Comparison of ENCODE assay signal across 7 cellular contexts in genomic region chr12:54282949-54283593, GRCh38. TPM values are rescaled to one million over a fixed set of nuclear protein-coding genes. Genes with fewer than 3 reads are reported as not detected.
DNase-seq lines count a peak whose midpoint lies in the region; ATAC-seq and TF ChIP-seq lines count a peak whose summit lies in the region.

No MANE protein-coding gene starts in this region.

- H3K4me3 ChIP-seq in GM23248 (peak overlapping the region; percentile 94), RWPE2 (ENCODE audit: severe bottlenecking) (peak overlapping the region; percentile 60), fibroblast of the aortic adventitia (ENCODE audit: low read depth, low read length) (peak overlapping the region; percentile 94)

- peak overlapping the region; percentile 99 for H3K9ac ChIP-seq in GM23248

- no peak for ATAC-seq in RWPE2 (ENCODE audit: low read depth)

- H3K27me3 ChIP-seq in GM23248 (replicated peaks; ENCODE audit: insufficient read depth) (no peaks in the 10 kb centered on the region), RWPE2 (ENCODE audit: insufficient read depth, poor library complexity, severe bottlenecking) (no peaks in the 10 kb centered on the region)

- H3K9me3 ChIP-seq in GM23248 (ENCODE audit: low read depth) = no peaks in the 10 kb centered on the region
- no peaks in the 10 kb centered on the region for H3K9me3 ChIP-seq in RWPE2 (ENCODE audit: severe bottlenecking)

- H4K20me1 ChIP-seq in GM23248 (ENCODE audit: insufficient read depth) = peaks cover 41% of the 10 kb centered on the region

- H3K9me2 ChIP-seq in GM23248 (ENCODE audit: insufficient read depth) = no peaks in the 10 kb centered on the region

- peaks cover 62% of the 10 kb centered on the region for H3K79me2 ChIP-seq in GM23248 (ENCODE audit: insufficient read depth)

- peaks cover 66% of the 10 kb centered on the region for H3K36me3 ChIP-seq in GM23248 (ENCODE audit: low read depth)
- peaks cover 87% of the 10 kb centered on the region for H3K36me3 ChIP-seq in RWPE2 (ENCODE audit: low read depth)

- DNase-seq in GM23248 (no peak), RWPE2 (ENCODE audit: low spot score) (no peak), fibroblast of the aortic adventitia (ENCODE audit: low read depth) (no peak), HT-29 (ENCODE audit: low spot score) (no peak), D341Med (ENCODE audit: low spot score) (no peak)
- peak in 2 of 3 donors; percentile 29 to 31 for DNase-seq in stimulated activated CD4-positive, alpha-beta T cell treated with anti-CD3 and anti-CD28 coated beads, Interleukin-12 subunit alpha, Interleukin-12 subunit beta, amount 100 ng/mL, for 48 hours (ENCODE audit: low read depth in 2 of 3, low spot score in 1 of 3)
- no peak for DNase-seq in NK-92 treated with Interleukin-12 subunit alpha and Interleukin-12 subunit beta, amount 100 ng/mL, for 24 hours (lab: John Stamatoyannopoulos, UW)

- H3F3A ChIP-seq in GM23248 (ENCODE audit: insufficient read depth) = peaks cover 87% of the 10 kb centered on the region

- H2AFZ ChIP-seq in GM23248 = no peak overlapping the region

- H3K27ac ChIP-seq in GM23248 (no peak overlapping the region), RWPE2 (ENCODE audit: poor library complexity, severe bottlenecking) (peak overlapping the region; percentile 86)

- H3K4me1 ChIP-seq in GM23248 (ENCODE audit: insufficient read depth) (peaks cover 22% of the 10 kb centered on the region), RWPE2 (ENCODE audit: insufficient read depth, poor library complexity, severe bottlenecking) (peaks cover 47% of the 10 kb centered on the region)

- in situ Hi-C loops in GM23248 (cut with MboI) = no loop called here

- WGBS in GM23248 (ENCODE audit: low coverage in 1 of 2, low lambda C conversion rate in 2 of 2, missing lambda C conversion rate in 2 of 2), 2 experiments = 41 to 48% methylated on average over 11 of the region's 11 CpGs

- TF ChIP-seq CTCF in RWPE2 (IDR thresholded peaks at IDR 0.05; ENCODE audit: poor library complexity, severe bottlenecking) = no peak
- TF ChIP-seq CTCF in fibroblast of the aortic adventitia (IDR thresholded peaks at IDR 0.05; ENCODE audit: insufficient read depth, low read length) = no peak

- H3K4me2 ChIP-seq in GM23248 (ENCODE audit: unreplicated experiment) = peak overlapping the region; percentile 97

RNA-seq across cellular contexts. Expression of gene HNRNPA1, which starts 2.5 kb away (rescaled TPM):
- 217 and 226 TPM in 2 replicates for total RNA-seq in GM23248 (2014; rRNA removed; shearing (Covaris generic))
- 346 and 351 TPM in 2 replicates for polyA plus RNA-seq in GM23248 (2016; fragmentation: Nextera tagmentation; extraction: Ambion mirVana)
- 435 and 902 TPM in 2 replicates for total RNA-seq in fibroblast of the aortic adventitia (ENCODE audit: low replicate concordance)
- total RNA-seq in HT-29 (2014; rRNA removed; shearing (Covaris generic)) = 283 and 287 TPM in 2 replicates

RNA-seq across cellular contexts. Expression of gene CBX5, which starts 3.1 kb away (rescaled TPM):
- 36.7 and 37.6 TPM in 2 replicates for total RNA-seq in GM23248 (2014; rRNA removed; shearing (Covaris generic))
- 29.6 TPM in 2 replicates for polyA plus RNA-seq in GM23248 (2016; fragmentation: Nextera tagmentation; extraction: Ambion mirVana)
- total RNA-seq in fibroblast of the aortic adventitia (ENCODE audit: low replicate concordance) = 38.3 and 114 TPM in 2 replicates
- total RNA-seq in HT-29 (2014; rRNA removed; shearing (Covaris generic)) = 16.7 and 18.3 TPM in 2 replicates

RNA-seq across cellular contexts. Expression of gene NFE2, which starts 17.7 kb away (rescaled TPM):
- not detected in 2 replicates for total RNA-seq in GM23248 (2014; rRNA removed; shearing (Covaris generic))
- 0.46 TPM in 1 of 2 replicates, not detected in the other for polyA plus RNA-seq in GM23248 (2016; fragmentation: Nextera tagmentation; extraction: Ambion mirVana)
- 1.2 TPM in 1 of 2 replicates, not detected in the other for total RNA-seq in fibroblast of the aortic adventitia (ENCODE audit: low replicate concordance)
- 0.20 TPM in 1 of 2 replicates, not detected in the other for total RNA-seq in HT-29 (2014; rRNA removed; shearing (Covaris generic))

RNA-seq across cellular contexts. Expression of gene COPZ1, which starts 41.9 kb away (rescaled TPM):
- total RNA-seq in GM23248 (2014; rRNA removed; shearing (Covaris generic)) = 149 and 204 TPM in 2 replicates
- polyA plus RNA-seq in GM23248 (2016; fragmentation: Nextera tagmentation; extraction: Ambion mirVana) = 170 and 183 TPM in 2 replicates
- 59.7 and 139 TPM in 2 replicates for total RNA-seq in fibroblast of the aortic adventitia (ENCODE audit: low replicate concordance)
- total RNA-seq in HT-29 (2014; rRNA removed; shearing (Covaris generic)) = 83.7 and 89.9 TPM in 2 replicates

Comparison
In these comparisons a context has a peak if more than half of its experiments do, and no peak if none do; other contexts are left out.
1. DNase-seq: peak in stimulated activated CD4-positive, alpha-beta T cell treated with anti-CD3 and anti-CD28 coated beads, Interleukin-12 subunit alpha, Interleukin-12 subunit beta, amount 100 ng/mL, for 48 hours (2 of 3); none in GM23248 (single experiment), RWPE2 (single experiment), fibroblast of the aortic adventitia (single experiment), HT-29 (single experiment), D341Med (single experiment) and NK-92 treated with Interleukin-12 subunit alpha and Interleukin-12 subunit beta, amount 100 ng/mL, for 24 hours (single experiment).
2. Peak in every context shown above with its lines, with median percentiles within 50 percentile points of each other: H3K4me3 ChIP-seq.